In genomic region chr5:145283101-145283500, GRCh38 we compare ENCODE assay signal across 18 cellular contexts.
"Had no signal": no experiment of that assay in that cellular context is flagged by ENCODE, and none has a peak within 500 bp of the region (broad histone marks: within the 10 kb centered on the region; RNA-seq: fewer than 3 reads in every experiment).

No MANE protein-coding gene starts in this region.

- ATAC-seq: activated naive CD4-positive, alpha-beta T cell treated with anti-CD3 and anti-CD28 coated beads, Interleukin-2, amount 50 U/mL, for 72 hours; left lung; naive thymus-derived CD4-positive, alpha-beta T cell; WTC11 had no signal

- DNase-seq: activated T-cell treated with anti-CD3 and anti-CD28 coated beads, Interleukin-2, amount 50 U/mL, for 1 hour; foreskin melanocyte; immature natural killer cell; kidney glomerular epithelial cell; left lung; naive thymus-derived CD4-positive, alpha-beta T cell; retina; sigmoid colon; spleen; stimulated activated CD4-positive, alpha-beta T cell treated with anti-CD3 and anti-CD28 coated beads, Interleukin-4, amount 100 ng/mL, for 24 hours; stimulated activated naive CD4-positive, alpha-beta T cell treated with Interleukin-2 at 50 U/mL for 16 hours; T1000; thyroid gland had no signal

- H3K4me3 ChIP-seq: hepatocyte, left lung, lung, neural progenitor cell, sigmoid colon, spleen, thyroid gland had no signal
